Comparison of ENCODE assay signal across 9 cellular contexts in the genomic region with DNA sequence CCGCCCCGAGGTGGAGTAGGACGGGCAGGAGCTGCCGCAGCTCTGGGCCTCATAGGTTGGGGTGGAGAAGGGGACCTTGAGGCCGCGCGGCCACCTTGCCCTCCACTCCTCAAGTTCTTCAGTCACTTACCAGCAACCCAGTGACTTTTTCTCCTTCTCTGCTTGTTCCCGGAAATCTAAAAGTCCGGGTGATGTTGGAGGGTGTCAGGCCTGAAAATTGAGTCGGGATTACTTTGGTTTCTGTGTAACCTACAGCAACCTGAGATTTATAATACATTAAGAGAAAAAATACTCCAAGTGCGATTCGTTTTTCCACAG. TPM values are rescaled to one million over a fixed set of nuclear protein-coding genes. Genes with fewer than 3 reads are reported as not detected.
A peak's percentile ranks its signal among the peaks of the same experiment; 100 is the strongest.
DNase-seq lines count a peak whose midpoint lies in the region; ATAC-seq, FAIRE-seq and TF ChIP-seq lines count a peak whose summit lies in the region.
"Had no signal": no experiment of that assay in that cellular context is flagged by ENCODE, and none has a peak within 500 bp of the region (broad histone marks: within the 10 kb centered on the region; RNA-seq: fewer than 3 reads in every experiment).

No MANE protein-coding gene starts in this region.

- H2AFZ ChIP-seq in HepG2 (ENCODE audit: low read length): peak overlapping the region; percentile 70

- ATAC-seq in HepG2 (no peak), GM21390 (IDR thresholded peaks at IDR 0.05; ENCODE audit: unreplicated experiment) (no peak)

- H3K9me3 ChIP-seq in HepG2 (ENCODE audit: low read length): no peaks in the 10 kb centered on the region
- H3K9me3 ChIP-seq in testis: no peaks in the 10 kb centered on the region

- H3K4me1 ChIP-seq in HepG2 (ENCODE audit: insufficient read depth, low read length) (peaks cover 40% of the 10 kb centered on the region), testis (peaks cover 14% of the 10 kb centered on the region)

- peak overlapping the region; percentile 97 for H3K4me3 Mint-ChIP-seq in T-helper 2 cell treated with Interferon-gamma antibody and Interleukin-4, amounts not matched to agents 5 μg/mL and 100 μg/mL, for 36 hours

- DNase-seq in T-helper 2 cell treated with Interferon-gamma antibody and Interleukin-4, amounts not matched to agents 5 μg/mL and 100 μg/mL, for 36 hours (ENCODE audit: low spot score): no peak
- DNase-seq in T-helper 2 cell (no peak), astrocyte of the cerebellum (ENCODE audit: low read depth) (no peak), HepG2 (ENCODE audit: low spot score) (no peak), testis (no peak), NCI-H774 (lab: John Stamatoyannopoulos, UW) (no peak), NCI-H69 (lab: John Stamatoyannopoulos, UW) (no peak)

- TF ChIP-seq RAD21 in HepG2 (CRISPR knock-in tag; IDR thresholded peaks at IDR 0.05): no peak

- no peak for TF ChIP-seq CTCF in astrocyte of the cerebellum (IDR thresholded peaks at IDR 0.05; ENCODE audit: low read depth, low read length, missing control alignments)
- no peak for TF ChIP-seq CTCF in HepG2 (CRISPR knock-in tag; IDR thresholded peaks at IDR 0.05)
- no peak for TF ChIP-seq CTCF in testis (IDR thresholded peaks at IDR 0.05)

- peak overlapping the region; percentile 91 for H3K9ac ChIP-seq in HepG2 (ENCODE audit: insufficient read depth, low read depth, low read length)

- no peak for FAIRE-seq in HepG2 (lab: Jason Lieb, UNC)

- H3K79me2 ChIP-seq in HepG2 (ENCODE audit: insufficient read depth, low read length): peaks cover 46% of the 10 kb centered on the region

- peak overlapping the region; percentile 93 for H3K27ac Mint-ChIP-seq in T-helper 2 cell treated with Interferon-gamma antibody and Interleukin-4, amounts not matched to agents 5 μg/mL and 100 μg/mL, for 36 hours

- H3K4me2 ChIP-seq in HepG2 (ENCODE audit: low read depth, low read length): peak overlapping the region; percentile 75

- H3K4me3 ChIP-seq in astrocyte of the cerebellum (ENCODE audit: low read depth, low read length) (peak overlapping the region; percentile 65), HepG2 (replicated peaks in 1 of 3; ENCODE audit: insufficient read depth in 1 of 3, low read depth in 2 of 3, low read length in 3 of 3) (peak overlapping the region; percentile 89 to 96 (median 92)), testis (peak overlapping the region; percentile 79 to 80)

- intact Hi-C loops in HepG2 (cut with micrococcal nuclease; ENCODE audit: unreplicated experiment): loop anchor here (2.0 to 5.0 kb wide), 4 partner anchors 59 to 294 kb away; a partner anchor contains a TSS
- intact Hi-C loops in testis (cut with DNase I; ENCODE audit: low total_unique reads): no loop called here

- no peaks in the 10 kb centered on the region; a peak in 1 of 5 replicates for H3K36me3 ChIP-seq in HepG2 (replicated peaks in 1 of 2; ENCODE audit: control insufficient read depth in 1 of 2, insufficient read depth in 2 of 2, low read length in 2 of 2)
- H3K36me3 ChIP-seq in testis (ENCODE audit: low read depth, missing control alignments): no peaks in the 10 kb centered on the region

- TSS peak; percentile 60 for BruUV-seq in HepG2 (replicated peaks; lab: Mats Ljungman, UMichigan)

- TF ChIP-seq POLR2A in HepG2 (IDR thresholded peaks at IDR 0.05; ENCODE audit: insufficient read depth in 1 of 2, low read depth in 2 of 2, low read length in 2 of 2) (no peak), testis (IDR thresholded peaks at IDR 0.05) (no peak)

- H3K9me3 Mint-ChIP-seq in T-helper 2 cell treated with Interferon-gamma antibody and Interleukin-4, amounts not matched to agents 5 μg/mL and 100 μg/mL, for 36 hours: no peaks in the 10 kb centered on the region

- TF ChIP-seq EP300 in HepG2 (IDR thresholded peaks at IDR 0.05; ENCODE audit: low read depth in 2 of 2, low read length in 2 of 2): no peak
- no peak for TF ChIP-seq EP300 in HepG2 (CRISPR knock-in tag; IDR thresholded peaks at IDR 0.05; ENCODE audit: borderline replicate concordance)

- peaks cover 7% of the 10 kb centered on the region for H3K27me3 Mint-ChIP-seq in T-helper 2 cell treated with Interferon-gamma antibody and Interleukin-4, amounts not matched to agents 5 μg/mL and 100 μg/mL, for 36 hours (ENCODE audit: low read depth)

- under 1% methylated on average over 11 of the region's 12 CpGs for whole genome bisulfite sequencing in HepG2 (ENCODE audit: low lambda C conversion rate)
- WGBS in testis, 2 donors: 0% methylated on average over 12 of the region's 12 CpGs

- H3K36me3 Mint-ChIP-seq in T-helper 2 cell treated with Interferon-gamma antibody and Interleukin-4, amounts not matched to agents 5 μg/mL and 100 μg/mL, for 36 hours (ENCODE audit: low read depth): peaks cover 15% of the 10 kb centered on the region

- peaks cover 30% of the 10 kb centered on the region for H3K4me1 Mint-ChIP-seq in T-helper 2 cell treated with Interferon-gamma antibody and Interleukin-4, amounts not matched to agents 5 μg/mL and 100 μg/mL, for 36 hours (ENCODE audit: low read depth)

- no peaks in the 10 kb centered on the region; a peak in 1 of 5 replicates for H3K27me3 ChIP-seq in HepG2 (ENCODE audit: control insufficient read depth in 1 of 2, insufficient read depth in 2 of 2, low read length in 2 of 2)
- H3K27me3 ChIP-seq in testis: no peaks in the 10 kb centered on the region

- POLR2A ChIA-PET in HepG2 (lab: Yijun Ruan, JAX): interaction anchor here (0.7 to 3.3 kb wide), 13 partner anchors 9 to 318 kb away, joined by 3 to 15 read pairs (median 4); a partner anchor contains a TSS

- in situ Hi-C loops in astrocyte of the cerebellum (cut with HindIII; ENCODE audit: low sequenced_read_pairs): no loop called here
- in situ Hi-C loops in HepG2 (cut with HindIII; ENCODE audit: extremely low pct_ligation_motif_present, low pct_unique_long_range_greater_than_20kb): loop anchor here (5.0 kb wide), 1 partner anchor 81 kb away; no protein-coding TSS in a partner anchor

- CTCF ChIA-PET in HepG2 (lab: Yijun Ruan, JAX; ENCODE audit: low intra/inter-chr PET ratio, low total read pairs): interaction anchor here (0.7 kb wide), 1 partner anchor 55 kb away, joined by 3 read pairs; no protein-coding TSS in a partner anchor

- H4K20me1 ChIP-seq in HepG2 (ENCODE audit: insufficient read depth, low read length): no peaks in the 10 kb centered on the region

- H3K27ac ChIP-seq in HepG2 (ENCODE audit: extremely low read length, insufficient read depth, low read length): peak overlapping the region; percentile 90
- peak overlapping the region; percentile 37 to 83 for H3K27ac ChIP-seq in testis

RNA-seq across cellular contexts. Expression of a gene that starts 0.3 kb away (rescaled TPM):
- total RNA-seq in HepG2 (2016; rRNA removed; fragmentation: Illumina TruSeq; extraction: Trizol) (67.1 and 90.5 TPM in 2 replicates), testis (10 to 100 TPM; 20.5 to 27.8 TPM)
- 105 and 125 TPM in 2 replicates for total RNA-seq in HepG2 (2016; cell fraction: cytosol; rRNA removed; fragmentation: Illumina TruSeq; extraction: Trizol; ENCODE audit: low read depth)
- total RNA-seq in HepG2 (2016; cell fraction: insoluble cytoplasmic fraction; rRNA removed; fragmentation: Illumina TruSeq; extraction: Trizol): 63.5 and 89.9 TPM in 2 replicates
- total RNA-seq in HepG2 (2016; cell fraction: membrane; rRNA removed; fragmentation: Illumina TruSeq; extraction: Trizol): 130 and 134 TPM in 2 replicates
- 31.8 and 32.2 TPM in 2 replicates for total RNA-seq in HepG2 (2016; cell fraction: nucleus; rRNA removed; fragmentation: Illumina TruSeq; extraction: Trizol)
- polyA plus RNA-seq in HepG2 (2011; rRNA removed) (20.9 and 27.4 TPM in 2 replicates), testis (ENCODE audit: insufficient read depth, low read depth, low replicate concordance) (15.6 TPM)
- 15.5 and 18.4 TPM in 2 replicates for polyA plus RNA-seq in HepG2 (2011; cell fraction: cytosol; rRNA removed)
- 4.1 and 4.9 TPM in 2 replicates for polyA plus RNA-seq in HepG2 (2011; cell fraction: nucleus; rRNA removed)
- 36.7 and 37.0 TPM in 2 replicates for polyA plus RNA-seq in HepG2 (2012)
- polyA plus RNA-seq in HepG2 (2016; cell fraction: cytosol; fragmentation: Illumina TruSeq; extraction: Trizol; ENCODE audit: low read depth): 175 and 218 TPM in 2 replicates
- polyA plus RNA-seq in HepG2 (2016; cell fraction: insoluble cytoplasmic fraction; fragmentation: Illumina TruSeq; extraction: Trizol; ENCODE audit: low read depth): 130 and 131 TPM in 2 replicates
- polyA plus RNA-seq in HepG2 (2016; cell fraction: membrane; fragmentation: Illumina TruSeq; extraction: Trizol; ENCODE audit: low read depth): 166 and 180 TPM in 2 replicates
- 53.5 and 59.6 TPM in 2 replicates for polyA plus RNA-seq in HepG2 (2016; cell fraction: nucleus; fragmentation: Illumina TruSeq; extraction: Trizol; ENCODE audit: insufficient read depth, low read depth)
- polyA minus RNA-seq in HepG2 (2011; rRNA and poly(A)+ RNA removed; ENCODE audit: low replicate concordance): 8.1 and 8.3 TPM in 2 replicates
- polyA minus RNA-seq in HepG2 (2011; cell fraction: cytosol; rRNA and poly(A)+ RNA removed): 8.3 and 9.7 TPM in 2 replicates
- polyA minus RNA-seq in HepG2 (2011; cell fraction: nucleus; rRNA and poly(A)+ RNA removed): 8.8 and 13.2 TPM in 2 replicates

RNA-seq across cellular contexts. Expression of a gene that starts 18.1 kb away (rescaled TPM):
- total RNA-seq in HepG2 (2016; rRNA removed; fragmentation: Illumina TruSeq; extraction: Trizol): not detected in 2 replicates
- total RNA-seq in HepG2 (2016; cell fraction: cytosol; rRNA removed; fragmentation: Illumina TruSeq; extraction: Trizol; ENCODE audit: low read depth): not detected in 2 replicates
- total RNA-seq in HepG2 (2016; cell fraction: insoluble cytoplasmic fraction; rRNA removed; fragmentation: Illumina TruSeq; extraction: Trizol): not detected in 2 replicates
- not detected in 2 replicates for total RNA-seq in HepG2 (2016; cell fraction: membrane; rRNA removed; fragmentation: Illumina TruSeq; extraction: Trizol)
- not detected in 2 replicates for total RNA-seq in HepG2 (2016; cell fraction: nucleus; rRNA removed; fragmentation: Illumina TruSeq; extraction: Trizol)
- not detected in 2 replicates for polyA plus RNA-seq in HepG2 (2011; rRNA removed)
- polyA plus RNA-seq in HepG2 (2011; cell fraction: cytosol; rRNA removed): 0.05 TPM in 2 replicates
- polyA plus RNA-seq in HepG2 (2011; cell fraction: nucleus; rRNA removed): not detected in 2 replicates
- polyA plus RNA-seq in HepG2 (2012): 0.44 TPM in 1 of 2 replicates, not detected in the other
- not detected in 2 replicates for polyA plus RNA-seq in HepG2 (2016; cell fraction: cytosol; fragmentation: Illumina TruSeq; extraction: Trizol; ENCODE audit: low read depth)
- polyA plus RNA-seq in HepG2 (2016; cell fraction: insoluble cytoplasmic fraction; fragmentation: Illumina TruSeq; extraction: Trizol; ENCODE audit: low read depth): not detected in 2 replicates
- not detected in 2 replicates for polyA plus RNA-seq in HepG2 (2016; cell fraction: membrane; fragmentation: Illumina TruSeq; extraction: Trizol; ENCODE audit: low read depth)
- polyA plus RNA-seq in HepG2 (2016; cell fraction: nucleus; fragmentation: Illumina TruSeq; extraction: Trizol; ENCODE audit: insufficient read depth, low read depth): not detected in 2 replicates
- polyA minus RNA-seq in HepG2 (2011; rRNA and poly(A)+ RNA removed; ENCODE audit: low replicate concordance): 0.28 TPM in 1 of 2 replicates, not detected in the other
- polyA minus RNA-seq in HepG2 (2011; cell fraction: cytosol; rRNA and poly(A)+ RNA removed): not detected in 2 replicates
- not detected in 2 replicates for polyA minus RNA-seq in HepG2 (2011; cell fraction: nucleus; rRNA and poly(A)+ RNA removed)
- under 1 TPM in 1 of 2 donors, not detected in 1; 0.25 TPM for total RNA-seq in testis
- 1.2 TPM for polyA plus RNA-seq in testis (ENCODE audit: insufficient read depth, low read depth, low replicate concordance)
- total RNA-seq: esophagus mucosa had no signal

RNA-seq across cellular contexts. Expression of a gene that starts 26.2 kb away (rescaled TPM):
- total RNA-seq in HepG2 (2016; rRNA removed; fragmentation: Illumina TruSeq; extraction: Trizol) (not detected in 2 replicates), testis (under 1 TPM in 1 of 2 donors, not detected in 1; 0.39 TPM)
- total RNA-seq in HepG2 (2016; cell fraction: cytosol; rRNA removed; fragmentation: Illumina TruSeq; extraction: Trizol; ENCODE audit: low read depth): not detected in 2 replicates
- not detected in 2 replicates for total RNA-seq in HepG2 (2016; cell fraction: insoluble cytoplasmic fraction; rRNA removed; fragmentation: Illumina TruSeq; extraction: Trizol)
- total RNA-seq in HepG2 (2016; cell fraction: membrane; rRNA removed; fragmentation: Illumina TruSeq; extraction: Trizol): not detected in 2 replicates
- total RNA-seq in HepG2 (2016; cell fraction: nucleus; rRNA removed; fragmentation: Illumina TruSeq; extraction: Trizol): not detected in 2 replicates
- polyA plus RNA-seq in HepG2 (2011; rRNA removed) (not detected in 2 replicates), testis (ENCODE audit: insufficient read depth, low read depth, low replicate concordance) (0.37 TPM)
- polyA plus RNA-seq in HepG2 (2011; cell fraction: cytosol; rRNA removed): not detected in 2 replicates
- not detected in 2 replicates for polyA plus RNA-seq in HepG2 (2011; cell fraction: nucleus; rRNA removed)
- polyA plus RNA-seq in HepG2 (2012): not detected in 2 replicates
- polyA plus RNA-seq in HepG2 (2016; cell fraction: cytosol; fragmentation: Illumina TruSeq; extraction: Trizol; ENCODE audit: low read depth): not detected in 2 replicates
- not detected in 2 replicates for polyA plus RNA-seq in HepG2 (2016; cell fraction: insoluble cytoplasmic fraction; fragmentation: Illumina TruSeq; extraction: Trizol; ENCODE audit: low read depth)
- polyA plus RNA-seq in HepG2 (2016; cell fraction: membrane; fragmentation: Illumina TruSeq; extraction: Trizol; ENCODE audit: low read depth): not detected in 2 replicates
- polyA plus RNA-seq in HepG2 (2016; cell fraction: nucleus; fragmentation: Illumina TruSeq; extraction: Trizol; ENCODE audit: insufficient read depth, low read depth): not detected in 2 replicates
- 2.7 TPM in 1 of 2 replicates, not detected in the other for polyA minus RNA-seq in HepG2 (2011; rRNA and poly(A)+ RNA removed; ENCODE audit: low replicate concordance)
- polyA minus RNA-seq in HepG2 (2011; cell fraction: cytosol; rRNA and poly(A)+ RNA removed): not detected in 2 replicates
- not detected in 2 replicates for polyA minus RNA-seq in HepG2 (2011; cell fraction: nucleus; rRNA and poly(A)+ RNA removed)
- total RNA-seq: esophagus mucosa had no signal

RNA-seq across cellular contexts. Expression of a gene that starts 44.6 kb away (rescaled TPM):
- 0.14 and 0.40 TPM in 2 replicates for total RNA-seq in HepG2 (2016; rRNA removed; fragmentation: Illumina TruSeq; extraction: Trizol)
- 0.09 and 0.20 TPM in 2 replicates for total RNA-seq in HepG2 (2016; cell fraction: cytosol; rRNA removed; fragmentation: Illumina TruSeq; extraction: Trizol; ENCODE audit: low read depth)
- 0.27 and 0.41 TPM in 2 replicates for total RNA-seq in HepG2 (2016; cell fraction: insoluble cytoplasmic fraction; rRNA removed; fragmentation: Illumina TruSeq; extraction: Trizol)
- total RNA-seq in HepG2 (2016; cell fraction: membrane; rRNA removed; fragmentation: Illumina TruSeq; extraction: Trizol): 0.14 and 0.34 TPM in 2 replicates
- 0.75 and 0.78 TPM in 2 replicates for total RNA-seq in HepG2 (2016; cell fraction: nucleus; rRNA removed; fragmentation: Illumina TruSeq; extraction: Trizol)
- polyA plus RNA-seq in HepG2 (2011; rRNA removed): 0.08 and 0.24 TPM in 2 replicates
- polyA plus RNA-seq in HepG2 (2011; cell fraction: cytosol; rRNA removed): 0.05 and 0.12 TPM in 2 replicates
- 0.29 and 0.36 TPM in 2 replicates for polyA plus RNA-seq in HepG2 (2011; cell fraction: nucleus; rRNA removed)
- polyA plus RNA-seq in HepG2 (2012): 0.04 and 0.24 TPM in 2 replicates
- 0.07 TPM in 1 of 2 replicates, not detected in the other for polyA plus RNA-seq in HepG2 (2016; cell fraction: cytosol; fragmentation: Illumina TruSeq; extraction: Trizol; ENCODE audit: low read depth)
- polyA plus RNA-seq in HepG2 (2016; cell fraction: insoluble cytoplasmic fraction; fragmentation: Illumina TruSeq; extraction: Trizol; ENCODE audit: low read depth): 0.08 and 0.22 TPM in 2 replicates
- 0.14 and 0.32 TPM in 2 replicates for polyA plus RNA-seq in HepG2 (2016; cell fraction: membrane; fragmentation: Illumina TruSeq; extraction: Trizol; ENCODE audit: low read depth)
- 1.3 and 1.8 TPM in 2 replicates for polyA plus RNA-seq in HepG2 (2016; cell fraction: nucleus; fragmentation: Illumina TruSeq; extraction: Trizol; ENCODE audit: insufficient read depth, low read depth)
- 0.20 TPM in 1 of 2 replicates, not detected in the other for polyA minus RNA-seq in HepG2 (2011; rRNA and poly(A)+ RNA removed; ENCODE audit: low replicate concordance)
- polyA minus RNA-seq in HepG2 (2011; cell fraction: cytosol; rRNA and poly(A)+ RNA removed): not detected in 2 replicates
- polyA minus RNA-seq in HepG2 (2011; cell fraction: nucleus; rRNA and poly(A)+ RNA removed): 0.62 and 1.2 TPM in 2 replicates
- total RNA-seq in testis: 1 to 10 TPM; 2.1 to 5.2 TPM
- 8.1 TPM for polyA plus RNA-seq in testis (ENCODE audit: insufficient read depth, low read depth, low replicate concordance)
- total RNA-seq: esophagus mucosa had no signal
